In genomic region chr9:104951487-104951886, GRCh38 we compare ENCODE assay signal across 30 cellular contexts. TPM values are rescaled to one million over a fixed set of nuclear protein-coding genes. Genes with fewer than 3 reads are reported as not detected.
DNase-seq lines count a peak whose midpoint lies in the region; ATAC-seq and TF ChIP-seq lines count a peak whose summit lies in the region.
"Had no signal": no experiment of that assay in that cellular context is flagged by ENCODE, and none has a peak within 500 bp of the region (broad histone marks: within the 10 kb centered on the region; RNA-seq: fewer than 3 reads in every experiment).

No MANE protein-coding gene starts in this region.

- intact Hi-C loops in sigmoid colon (cut with DNase I) = no loop called here
- intact Hi-C loops in PC-3 (cut with micrococcal nuclease) = no loop called here

- H3K4me1 Mint-ChIP-seq in neural progenitor cell = peaks cover 3% of the 10 kb centered on the region
- H3K4me1 Mint-ChIP-seq: B cell; CD14-positive monocyte; CD4-positive, alpha-beta memory T cell; CD8-positive, alpha-beta memory T cell had no signal

- H3K27me3 ChIP-seq in neural progenitor cell = no peaks in the 10 kb centered on the region
- H3K27me3 ChIP-seq in sigmoid colon = no peaks in the 10 kb centered on the region
- H3K27me3 ChIP-seq in PC-3 (ENCODE audit: low read length) = no peaks in the 10 kb centered on the region
- H3K27me3 ChIP-seq: BE2C; BLaER1; BLaER1 treated with 17β-estradiol and CSF1 and Interleukin-3, amounts not matched to agents 10 nM and 100 nM had no signal

- CTCF ChIA-PET in PC-3 (lab: Charles Lee) = no interaction called here

- DNase-seq in neural progenitor cell (ENCODE audit: low spot score) = no peak
- DNase-seq in sigmoid colon = peak; percentile 79
- DNase-seq in kidney glomerular epithelial cell (lab: John Stamatoyannopoulos, UW) = no peak
- DNase-seq in PC-3 = no peak
- DNase-seq: 8988T; ACHN; AML-193; BE2C; C1 segment of cervical spinal cord; Caco-2; Calu3; CD4-positive, alpha-beta memory T cell; CD4-positive, alpha-beta T cell; CD4-positive, CD25-positive, alpha-beta regulatory T cell; CD8-positive, alpha-beta memory T cell; CD8-positive, alpha-beta T cell; COR-L47; DMS 273 treated with DMSO at 0.1 percent for 48 hours; DMS153; DMS53; DMS79; DMS79 treated with DMSO at 0.1 percent for 48 hours; DND-41 had no signal

- no peaks in the 10 kb centered on the region for H3K4me1 ChIP-seq in neural progenitor cell
- H3K4me1 ChIP-seq in sigmoid colon = peaks cover 0 to 15% (median 8%) of the 10 kb centered on the region in 4 donors
- H3K4me1 ChIP-seq in PC-3 (ENCODE audit: insufficient read depth, low read length) = peaks cover 12% of the 10 kb centered on the region
- H3K4me1 ChIP-seq: A549, BE2C, Caco-2 had no signal

- no peaks in the 10 kb centered on the region for H3F3A ChIP-seq in neural progenitor cell (ENCODE audit: low read depth)
- no peaks in the 10 kb centered on the region for H3F3A ChIP-seq in PC-3 (ENCODE audit: low read length, unreplicated experiment)

- no peaks in the 10 kb centered on the region for H3K9me3 ChIP-seq in neural progenitor cell (ENCODE audit: low read depth)
- H3K9me3 ChIP-seq in sigmoid colon = no peaks in the 10 kb centered on the region
- no peaks in the 10 kb centered on the region for H3K9me3 ChIP-seq in PC-3 (ENCODE audit: low read length)
- H3K9me3 ChIP-seq: A549; BE2C; BLaER1; BLaER1 treated with 17β-estradiol and CSF1 and Interleukin-3, amounts not matched to agents 10 nM and 100 nM; Caco-2 had no signal

- TF ChIP-seq POLR2A in sigmoid colon (IDR thresholded peaks at IDR 0.05) = no peak

- no peaks in the 10 kb centered on the region for H3K9me3 Mint-ChIP-seq in neural progenitor cell
- H3K9me3 Mint-ChIP-seq: CD14-positive monocyte; CD4-positive, alpha-beta memory T cell; CD4-positive, alpha-beta T cell; CD4-positive, CD25-positive, alpha-beta regulatory T cell; CD8-positive, alpha-beta memory T cell; CD8-positive, alpha-beta T cell had no signal

- POLR2A ChIA-PET in PC-3 (lab: Charles Lee; ENCODE audit: unreplicated experiment) = no interaction called here

- H3K79me2 ChIP-seq in neural progenitor cell (ENCODE audit: low read depth) (no peaks in the 10 kb centered on the region), PC-3 (ENCODE audit: low read length) (no peaks in the 10 kb centered on the region)

- H3K9me2 ChIP-seq in PC-3 (replicated peaks; ENCODE audit: low read length) = no peaks in the 10 kb centered on the region

- H4K20me1 ChIP-seq in neural progenitor cell (ENCODE audit: low read depth) (no peaks in the 10 kb centered on the region), PC-3 (ENCODE audit: low read length) (no peaks in the 10 kb centered on the region)
- H4K20me1 ChIP-seq: BLaER1; BLaER1 treated with 17β-estradiol and CSF1 and Interleukin-3, amounts not matched to agents 10 nM and 100 nM had no signal

- H2AFZ ChIP-seq in neural progenitor cell (replicated peaks) = no peak overlapping the region
- H2AFZ ChIP-seq in PC-3 (ENCODE audit: low read length) = no peak overlapping the region

- H3K36me3 Mint-ChIP-seq in neural progenitor cell = no peaks in the 10 kb centered on the region
- H3K36me3 Mint-ChIP-seq: CD14-positive monocyte; CD4-positive, alpha-beta memory T cell; CD4-positive, CD25-positive, alpha-beta regulatory T cell; CD8-positive, alpha-beta memory T cell; CD8-positive, alpha-beta T cell had no signal

- H3K36me3 ChIP-seq in neural progenitor cell (no peaks in the 10 kb centered on the region), sigmoid colon (no peaks in the 10 kb centered on the region), PC-3 (ENCODE audit: low read depth, low read length) (no peaks in the 10 kb centered on the region)
- H3K36me3 ChIP-seq: BE2C; BLaER1; BLaER1 treated with 17β-estradiol and CSF1 and Interleukin-3, amounts not matched to agents 10 nM and 100 nM had no signal

- BruUV-seq in PC-3 (replicated peaks; lab: Mats Ljungman, UMichigan) = no TSS peak

- no peaks in the 10 kb centered on the region for H3K27me3 Mint-ChIP-seq in neural progenitor cell (ENCODE audit: insufficient read depth, low read depth)
- H3K27me3 Mint-ChIP-seq: B cell; CD4-positive, alpha-beta T cell had no signal

- H3K4me2 ChIP-seq in neural progenitor cell (no peak overlapping the region), PC-3 (ENCODE audit: low read length) (no peak overlapping the region)
- H3K4me2 ChIP-seq: A549 had no signal

- peak in 1 of 4 donors; percentile 16 for TF ChIP-seq EP300 in sigmoid colon (IDR thresholded peaks at IDR 0.05)

- no peak for ATAC-seq in PC-3
- ATAC-seq: A549; CD8-positive, alpha-beta T cell had no signal

- WGBS in sigmoid colon, 2 donors = 86 to 89% methylated on average over 4 of the region's 4 CpGs

- H3K4me3 ChIP-seq in neural progenitor cell (no peak overlapping the region), sigmoid colon (no peak overlapping the region), PC-3 (ENCODE audit: low read length) (no peak overlapping the region)
- H3K4me3 ChIP-seq: A549; BLaER1; BLaER1 treated with 17β-estradiol and CSF1 and Interleukin-3, amounts not matched to agents 10 nM and 100 nM had no signal

- H3K9ac ChIP-seq in neural progenitor cell = no peak overlapping the region
- no peak overlapping the region for H3K9ac ChIP-seq in PC-3 (ENCODE audit: low read length)
- H3K9ac ChIP-seq: BLaER1; BLaER1 treated with 17β-estradiol and CSF1 and Interleukin-3, amounts not matched to agents 10 nM and 100 nM had no signal

- no peak for TF ChIP-seq CTCF in neural progenitor cell (IDR thresholded peaks at IDR 0.05)
- TF ChIP-seq CTCF in sigmoid colon (IDR thresholded peaks at IDR 0.05) = no peak
- no peak for TF ChIP-seq CTCF in PC-3 (conservative IDR thresholded peaks at IDR 0.05; ENCODE audit: low read depth, low read length)

- H3K4me3 Mint-ChIP-seq in neural progenitor cell = no peak overlapping the region
- H3K4me3 Mint-ChIP-seq: B cell; CD14-positive monocyte; CD4-positive, alpha-beta memory T cell; CD4-positive, alpha-beta T cell; CD8-positive, alpha-beta memory T cell; CD8-positive, alpha-beta T cell had no signal

- peak overlapping the region; percentile 46 for H3K27ac Mint-ChIP-seq in neural progenitor cell
- H3K27ac Mint-ChIP-seq: B cell; CD14-positive monocyte; CD4-positive, alpha-beta T cell; CD4-positive, CD25-positive, alpha-beta regulatory T cell; CD8-positive, alpha-beta memory T cell; CD8-positive, alpha-beta T cell had no signal

- no peak overlapping the region for H3K27ac ChIP-seq in neural progenitor cell
- H3K27ac ChIP-seq in sigmoid colon = peak overlapping the region in 3 of 4 donors; percentile 55 to 65 (median 63)
- no peak overlapping the region for H3K27ac ChIP-seq in PC-3 (ENCODE audit: low read length)
- H3K27ac ChIP-seq: 22Rv1; A549; BLaER1; BLaER1 treated with 17β-estradiol and CSF1 and Interleukin-3, amounts not matched to agents 10 nM and 100 nM; C4-2B had no signal

RNA-seq across cellular contexts. Expression of gene ABCA1, which starts 23.5 kb away (rescaled TPM):
- total RNA-seq in neural progenitor cell (ENCODE audit: low replicate concordance) = 28.2 and 32.4 TPM in 2 replicates
- 100 to 1,000 TPM in 1 of 4 donors, 10 to 100 TPM in 3; 76.7 to 110 (median 91.3) TPM for total RNA-seq in sigmoid colon
- 1 to 10 TPM; 2.4 to 7.4 (median 4.9) TPM for polyA plus RNA-seq in sigmoid colon
- 2.3 and 2.5 TPM in 2 replicates for total RNA-seq in PC-3 (2014; rRNA removed)
- polyA plus RNA-seq: CD8-positive, alpha-beta memory T cell had no signal

Comparison
In these comparisons a context has a peak if more than half of its experiments do, and no peak if none do; other contexts are left out.
1. H3K27ac ChIP-seq: peak in sigmoid colon (3 of 4); none in neural progenitor cell (single experiment) and PC-3 (single experiment).